Comparison of ENCODE assay signal across 17 cellular contexts in genomic region chr13:98665638-98665995, GRCh38.
"Had no signal": no experiment of that assay in that cellular context is flagged by ENCODE, and none has a peak within 500 bp of the region (broad histone marks: within the 10 kb centered on the region; RNA-seq: fewer than 3 reads in every experiment).

No MANE protein-coding gene starts in this region.

- H3K4me1 ChIP-seq: colonic mucosa, foreskin keratinocyte, heart left ventricle, left ventricle myocardium inferior, testis had no signal

- H3K27ac ChIP-seq: colonic mucosa, foreskin keratinocyte, heart left ventricle, left ventricle myocardium inferior, testis had no signal

- DNase-seq: activated CD4-positive, alpha-beta memory T cell treated with anti-CD3 and anti-CD28 coated beads for 36 hours; activated CD4-positive, CD25-positive, alpha-beta regulatory T cell treated with anti-CD3 and anti-CD28 coated beads, Interleukin-2, amount 50 U/mL, for 72 hours; activated effector memory CD4-positive, alpha-beta T cell treated with anti-CD3 and anti-CD28 coated beads, Interleukin-2, amount 50 U/mL, for 16 hours; activated T-cell treated with anti-CD3 and anti-CD28 coated beads, Interleukin-2, amount 50 U/mL, for 4 hours; amygdala; colonic mucosa; foreskin keratinocyte; heart left ventricle; left ventricle myocardium inferior; mesenchymal stem cell; stimulated activated CD4-positive, alpha-beta T cell treated with anti-CD3 and anti-CD28 coated beads, Interleukin-4, amount 100 ng/mL, for 24 hours; testis had no signal

- H3K27me3 ChIP-seq: colonic mucosa, foreskin keratinocyte, heart left ventricle, testis had no signal

- FAIRE-seq: endothelial cell of umbilical vein, islet of Langerhans had no signal

- ATAC-seq: activated T-cell treated with anti-CD3 and anti-CD28 coated beads, Interleukin-2, amount 50 U/mL, for 4 hours; foreskin keratinocyte; heart left ventricle; natural killer cell treated with Interleukin-12 subunit alpha and Interleukin-12 subunit beta and Interleukin-15 and Interleukin-18, amount 100 ng/mL, for 72 hours had no signal

- H3K9me3 Mint-ChIP-seq: activated CD4-positive, alpha-beta memory T cell treated with anti-CD3 and anti-CD28 coated beads for 36 hours; activated T-cell treated with anti-CD3 and anti-CD28 coated beads, Interleukin-2, amount 50 U/mL, for 4 hours; natural killer cell treated with Interleukin-12 subunit alpha and Interleukin-12 subunit beta and Interleukin-15 and Interleukin-18, amount 100 ng/mL, for 72 hours; stimulated activated naive CD8-positive, alpha-beta T cell treated with anti-CD3 and anti-CD28 coated beads, Interleukin-15, Interleukin-2, amounts not matched to agents 100 ng/mL and 50 ng/mL, for 24 hours had no signal

- H3K36me3 ChIP-seq: colonic mucosa, heart left ventricle, left ventricle myocardium inferior had no signal

- H3K4me3 Mint-ChIP-seq: activated CD4-positive, alpha-beta memory T cell treated with anti-CD3 and anti-CD28 coated beads for 36 hours; activated naive CD8-positive, alpha-beta T cell; activated T-cell treated with anti-CD3 and anti-CD28 coated beads, Interleukin-2, amount 50 U/mL, for 4 hours; natural killer cell treated with Interleukin-12 subunit alpha and Interleukin-12 subunit beta and Interleukin-15 and Interleukin-18, amount 100 ng/mL, for 72 hours; stimulated activated naive CD8-positive, alpha-beta T cell treated with anti-CD3 and anti-CD28 coated beads, Interleukin-15, Interleukin-2, amounts not matched to agents 100 ng/mL and 50 ng/mL, for 24 hours had no signal

- H3K9me3 ChIP-seq: colonic mucosa, heart left ventricle, left ventricle myocardium inferior, testis had no signal

- H3K4me3 ChIP-seq: colonic mucosa, heart left ventricle, left ventricle myocardium inferior, testis had no signal

- H3K27ac Mint-ChIP-seq: activated CD4-positive, alpha-beta memory T cell treated with anti-CD3 and anti-CD28 coated beads for 36 hours; activated naive CD8-positive, alpha-beta T cell; natural killer cell treated with Interleukin-12 subunit alpha and Interleukin-12 subunit beta and Interleukin-15 and Interleukin-18, amount 100 ng/mL, for 72 hours; stimulated activated naive CD8-positive, alpha-beta T cell treated with anti-CD3 and anti-CD28 coated beads, Interleukin-15, Interleukin-2, amounts not matched to agents 100 ng/mL and 50 ng/mL, for 24 hours had no signal
